ENCODE assay signal across 39 cellular contexts in the genomic region with DNA sequence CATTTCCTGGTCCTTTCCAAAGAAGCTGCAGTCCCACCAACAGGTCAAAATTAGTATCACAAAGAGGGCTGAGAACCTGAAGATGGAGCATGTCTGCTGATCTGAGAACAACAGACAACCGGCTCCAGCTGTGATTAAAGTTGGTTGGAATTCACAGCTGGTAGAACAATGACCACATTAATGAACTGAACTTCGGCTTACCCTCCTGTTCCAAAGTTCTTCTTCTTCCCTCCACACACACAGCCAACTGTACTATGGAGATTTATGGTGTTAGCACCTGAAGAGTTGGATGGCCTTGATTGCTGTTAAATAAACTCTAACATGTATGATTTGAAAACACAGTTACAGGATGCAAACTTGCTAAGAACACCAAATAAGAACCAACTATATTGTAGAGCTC. TPM values are rescaled to one million over a fixed set of nuclear protein-coding genes. Genes with fewer than 3 reads are reported as not detected.
"Had no signal": no experiment of that assay in that cellular context is flagged by ENCODE, and none has a peak within 500 bp of the region (broad histone marks: within the 10 kb centered on the region; RNA-seq: fewer than 3 reads in every experiment).

No MANE protein-coding gene starts in this region.

- H3K36me3 ChIP-seq: brain microvascular endothelial cell, esophagus squamous epithelium, gastroesophageal sphincter had no signal

- H3K9me3 Mint-ChIP-seq: activated CD4-positive, alpha-beta memory T cell treated with anti-CD3 and anti-CD28 coated beads, Interleukin-2, amount 10 ng/mL, durations not matched to agents 7 days and 5 days; activated CD4-positive, alpha-beta T cell treated with anti-CD3 and anti-CD28 coated beads, Interleukin-2, amount 10 ng/mL, durations not matched to agents 24 days and 14 days; activated T-cell treated with anti-CD3 and anti-CD28 coated beads, Interleukin-2, amount 50 U/mL, for 24 hours; T-helper 2 cell treated with Interferon-gamma antibody and Interleukin-4, amounts not matched to agents 5 μg/mL and 100 μg/mL, for 36 hours had no signal

- H3K9me3 ChIP-seq: esophagus squamous epithelium, gastroesophageal sphincter had no signal

- ATAC-seq: activated CD4-positive, alpha-beta T cell treated with anti-CD3 and anti-CD28 coated beads for 36 hours; activated T-cell treated with anti-CD3 and anti-CD28 coated beads, Interleukin-2, amount 50 U/mL, for 72 hours; gastroesophageal sphincter; T-helper 17 cell had no signal

- H3K4me3 ChIP-seq: esophagus squamous epithelium, gastroesophageal sphincter had no signal

- H3K4me3 Mint-ChIP-seq: activated CD4-positive, alpha-beta memory T cell treated with anti-CD3 and anti-CD28 coated beads, Interleukin-2, amount 10 ng/mL, durations not matched to agents 7 days and 5 days; activated CD4-positive, alpha-beta T cell treated with anti-CD3 and anti-CD28 coated beads for 36 hours; activated CD4-positive, alpha-beta T cell treated with anti-CD3 and anti-CD28 coated beads, Interleukin-2, amount 10 ng/mL, durations not matched to agents 24 days and 14 days; activated naive CD8-positive, alpha-beta T cell; activated T-cell treated with anti-CD3 and anti-CD28 coated beads, Interleukin-2, amount 50 U/mL, for 24 hours; activated T-cell treated with anti-CD3 and anti-CD28 coated beads, Interleukin-2, amount 50 U/mL, for 72 hours; central memory CD8-positive, alpha-beta T cell; T-helper 17 cell; T-helper 2 cell treated with Interferon-gamma antibody and Interleukin-4, amounts not matched to agents 5 μg/mL and 100 μg/mL, for 36 hours had no signal

- H3K27ac ChIP-seq: brain microvascular endothelial cell, epithelial cell of prostate, esophagus squamous epithelium, gastroesophageal sphincter had no signal

- DNase-seq: activated CD4-positive, alpha-beta memory T cell treated with anti-CD3 and anti-CD28 coated beads, Interleukin-2, amount 10 ng/mL, durations not matched to agents 7 days and 5 days; activated CD4-positive, alpha-beta T cell treated with anti-CD3 and anti-CD28 coated beads for 36 hours; activated CD4-positive, alpha-beta T cell treated with anti-CD3 and anti-CD28 coated beads, Interleukin-2, amount 10 ng/mL, durations not matched to agents 24 days and 14 days; activated CD4-positive, alpha-beta T cell treated with anti-CD3 and anti-CD28 coated beads, Interleukin-2, amount 50 U/mL, for 4 hours; activated CD4-positive, CD25-positive, alpha-beta regulatory T cell; activated CD4-positive, CD25-positive, alpha-beta regulatory T cell treated with anti-CD3 and anti-CD28 coated beads, Interleukin-2, amount 50 U/mL, for 72 hours; activated CD8-positive, alpha-beta memory T cell treated with anti-CD3 and anti-CD28 coated beads, Interleukin-2, amount 50 U/mL, for 48 hours; activated effector memory CD4-positive, alpha-beta T cell treated with Interleukin-2 at 50 U/mL for 16 hours; activated gamma-delta T cell treated with Interleukin-2 at 50 U/mL for 16 hours; activated naive CD4-positive, alpha-beta T cell treated with anti-CD3 and anti-CD28 coated beads, Interleukin-2, amount 50 U/mL, for 16 hours; activated naive CD4-positive, alpha-beta T cell treated with Interleukin-2 at 50 U/mL for 16 hours; activated T-cell treated with anti-CD3 and anti-CD28 coated beads for 4 hours; activated T-cell treated with anti-CD3 and anti-CD28 coated beads, Interleukin-2, amount 50 U/mL, for 24 hours; activated T-cell treated with anti-CD3 and anti-CD28 coated beads, Interleukin-2, amount 50 U/mL, for 72 hours; amniotic stem cell; anterior cingulate cortex; brain microvascular endothelial cell; cortex of kidney; dermis blood vessel endothelial cell; effector CD8-positive, alpha-beta T cell; esophagus squamous epithelium; foreskin melanocyte; SW 1271; T-helper 1 cell; T-helper 17 cell had no signal

- H3K36me3 Mint-ChIP-seq: activated naive CD8-positive, alpha-beta T cell had no signal

- H3K27ac Mint-ChIP-seq: activated CD4-positive, alpha-beta memory T cell treated with anti-CD3 and anti-CD28 coated beads, Interleukin-2, amount 10 ng/mL, durations not matched to agents 7 days and 5 days; activated CD4-positive, alpha-beta T cell treated with anti-CD3 and anti-CD28 coated beads for 36 hours; activated CD4-positive, alpha-beta T cell treated with anti-CD3 and anti-CD28 coated beads, Interleukin-2, amount 10 ng/mL, durations not matched to agents 24 days and 14 days; activated naive CD8-positive, alpha-beta T cell; activated T-cell treated with anti-CD3 and anti-CD28 coated beads, Interleukin-2, amount 50 U/mL, for 24 hours; activated T-cell treated with anti-CD3 and anti-CD28 coated beads, Interleukin-2, amount 50 U/mL, for 72 hours; T-helper 17 cell; T-helper 2 cell treated with Interferon-gamma antibody and Interleukin-4, amounts not matched to agents 5 μg/mL and 100 μg/mL, for 36 hours had no signal

- H3K27me3 ChIP-seq: gastroesophageal sphincter had no signal

- H3K4me1 Mint-ChIP-seq: activated CD4-positive, alpha-beta memory T cell treated with anti-CD3 and anti-CD28 coated beads, Interleukin-2, amount 10 ng/mL, durations not matched to agents 7 days and 5 days; activated CD4-positive, alpha-beta T cell treated with anti-CD3 and anti-CD28 coated beads for 36 hours; activated CD4-positive, alpha-beta T cell treated with anti-CD3 and anti-CD28 coated beads, Interleukin-2, amount 10 ng/mL, durations not matched to agents 24 days and 14 days; central memory CD8-positive, alpha-beta T cell; T-helper 17 cell had no signal

RNA-seq across cellular contexts. Expression of a gene that starts 27.4 kb away (rescaled TPM):
- total RNA-seq: activated CD4-positive, alpha-beta memory T cell treated with anti-CD3 and anti-CD28 coated beads, Interleukin-2, amount 10 ng/mL, durations not matched to agents 7 days and 5 days; activated CD4-positive, alpha-beta T cell treated with anti-CD3 and anti-CD28 coated beads for 36 hours; activated CD4-positive, alpha-beta T cell treated with anti-CD3 and anti-CD28 coated beads, Interleukin-2, amount 10 ng/mL, durations not matched to agents 24 days and 14 days; activated T-cell treated with anti-CD3 and anti-CD28 coated beads, Interleukin-2, amount 50 U/mL, for 72 hours; astrocyte; bronchial epithelial cell; cardiac septum; chondrocyte; dermis blood vessel endothelial cell; endothelial cell of umbilical vein; fibroblast of lung; glomerular endothelial cell; T-helper 17 cell had no signal
- polyA plus RNA-seq: adipose tissue, endothelial cell of umbilical vein, esophagus, fibroblast of lung had no signal
